Comparison of ENCODE assay signal across 8 cellular contexts in genomic region chr15:65869127-65869953, GRCh38. TPM values are rescaled to one million over a fixed set of nuclear protein-coding genes. Genes with fewer than 3 reads are reported as not detected.
DNase-seq lines count a peak whose midpoint lies in the region; ATAC-seq and TF ChIP-seq lines count a peak whose summit lies in the region.

RAB11A (plus strand) TSS chr15:65869491; CDS start chr15:65869586, 95 bp downstream.

- WGBS in right cardiac atrium: under 1% methylated on average over 62 of the region's 62 CpGs

- DNase-seq in NCI-H187 (lab: John Stamatoyannopoulos, UW) (peak; percentile 76 to 85), T-helper 2 cell (peak; percentile 86 to 98 (median 93)), anterior cingulate cortex (lab: John Stamatoyannopoulos, UW) (peak; percentile 79 to 99 (median 95)), right cardiac atrium (peak; percentile 98 to 99 (median 98)), putamen (ENCODE audit: low spot score) (peak; percentile 98), vagina (ENCODE audit: extremely low spot score in 2 of 2) (peak; percentile 96 to 97)

- H3K9me3 ChIP-seq in right cardiac atrium (ENCODE audit: control insufficient read depth, low read length): no peaks in the 10 kb centered on the region
- H3K9me3 ChIP-seq in vagina: no peaks in the 10 kb centered on the region

- H3K27ac ChIP-seq in right cardiac atrium (ENCODE audit: low read length) (peak within 1 kb of the TSS; percentile 95), vagina (peak within 1 kb of the TSS; percentile 96)

- no peaks in the 10 kb centered on the region for H3K27me3 ChIP-seq in right cardiac atrium (ENCODE audit: control insufficient read depth, insufficient read depth)
- H3K27me3 ChIP-seq in vagina: no peaks in the 10 kb centered on the region

- intact Hi-C loops in right cardiac atrium (cut with DNase I) (loop anchor here in 1 of 4 donors (10.0 kb wide), 1 partner anchor 75 kb away; the partner anchor contains the start of gene DENND4A), vagina (cut with DNase I) (no loop called here)

- peak within 1 kb of the TSS; percentile 79 for H3K4me3 ChIP-seq in right cardiac atrium (ENCODE audit: low read length)
- peak within 1 kb of the TSS; percentile 82 to 98 for H3K4me3 ChIP-seq in vagina

- TF ChIP-seq POLR2A in vagina (IDR thresholded peaks at IDR 0.05): peak; percentile 51 to 84

- H3K4me1 ChIP-seq in right cardiac atrium (ENCODE audit: control insufficient read depth, insufficient read depth, low read length): no peaks in the 10 kb centered on the region
- H3K4me1 ChIP-seq in vagina: peaks cover 29% of the 10 kb centered on the region

- peak in 2 of 3 experiments; percentile 8 to 21 for TF ChIP-seq CTCF in vagina (IDR thresholded peaks at IDR 0.05)

- no peaks in the 10 kb centered on the region for H3K36me3 ChIP-seq in vagina

- ATAC-seq in GM18499 (IDR thresholded peaks at IDR 0.05; ENCODE audit: insufficient read depth, unreplicated experiment) (peak; percentile 47), HG02943 (IDR thresholded peaks at IDR 0.05; ENCODE audit: low read depth, unreplicated experiment) (peak; percentile 81), right cardiac atrium (peak; percentile 97 to 99)

RNA-seq across cellular contexts. Expression of gene RAB11A, which starts in this region (rescaled TPM):
- total RNA-seq in right cardiac atrium (100 to 1,000 TPM; 150 to 180 (median 163) TPM), vagina (151 TPM)
- 136 TPM for polyA plus RNA-seq in right cardiac atrium

Comparison
In these comparisons a context has a peak if more than half of its experiments do, and no peak if none do; other contexts are left out.
1. Peak in every context shown above with its lines: DNase-seq, ATAC-seq, H3K4me3 ChIP-seq and H3K27ac ChIP-seq.
2. ATAC-seq: peak in every context shown above with its lines; median percentile 98 in right cardiac atrium; 81 in HG02943; 47 in GM18499.